ENCODE assay signal across 1 cellular context in the genomic region with DNA sequence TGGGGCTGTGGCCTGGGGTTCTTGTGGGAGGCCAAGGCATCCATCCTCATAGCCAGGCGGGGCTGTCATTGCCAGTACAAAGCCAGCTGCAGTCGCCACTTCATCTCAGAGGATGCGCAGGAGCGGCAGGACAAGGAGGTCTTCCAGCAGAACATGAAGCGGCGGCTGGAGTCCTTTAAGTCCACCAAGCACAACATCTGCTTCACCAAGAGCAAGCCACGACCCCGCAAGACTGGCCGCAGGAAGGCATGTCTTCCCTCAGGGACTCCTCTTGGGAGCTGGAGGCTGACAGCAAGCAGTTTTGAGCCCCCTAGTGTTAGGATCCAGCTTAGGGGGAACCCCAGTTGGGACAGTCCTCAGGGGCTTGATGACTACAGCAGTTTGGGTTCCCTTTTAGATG.
TF ChIP-seq lines count a peak whose summit lies in the region.

No MANE protein-coding gene starts in this region.

TF ChIP-seq in A549, 52 proteins besides CTCF, POLR2A, EP300 and RAD21 (continued from another document):
- TF ChIP-seq, protein P1, sequence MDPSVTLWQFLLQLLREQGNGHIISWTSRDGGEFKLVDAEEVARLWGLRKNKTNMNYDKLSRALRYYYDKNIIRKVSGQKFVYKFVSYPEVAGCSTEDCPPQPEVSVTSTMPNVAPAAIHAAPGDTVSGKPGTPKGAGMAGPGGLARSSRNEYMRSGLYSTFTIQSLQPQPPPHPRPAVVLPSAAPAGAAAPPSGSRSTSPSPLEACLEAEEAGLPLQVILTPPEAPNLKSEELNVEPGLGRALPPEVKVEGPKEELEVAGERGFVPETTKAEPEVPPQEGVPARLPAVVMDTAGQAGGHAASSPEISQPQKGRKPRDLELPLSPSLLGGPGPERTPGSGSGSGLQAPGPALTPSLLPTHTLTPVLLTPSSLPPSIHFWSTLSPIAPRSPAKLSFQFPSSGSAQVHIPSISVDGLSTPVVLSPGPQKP (IDR thresholded peaks at IDR 0.05; ENCODE audit: low read depth, low read length): no peak
- no peak for TF ChIP-seq JUNB (IDR thresholded peaks at IDR 0.05)
TF ChIP-seq in A549: peak in this region for 0.
